Comparison of ENCODE assay signal across 18 cellular contexts in the genomic region with DNA sequence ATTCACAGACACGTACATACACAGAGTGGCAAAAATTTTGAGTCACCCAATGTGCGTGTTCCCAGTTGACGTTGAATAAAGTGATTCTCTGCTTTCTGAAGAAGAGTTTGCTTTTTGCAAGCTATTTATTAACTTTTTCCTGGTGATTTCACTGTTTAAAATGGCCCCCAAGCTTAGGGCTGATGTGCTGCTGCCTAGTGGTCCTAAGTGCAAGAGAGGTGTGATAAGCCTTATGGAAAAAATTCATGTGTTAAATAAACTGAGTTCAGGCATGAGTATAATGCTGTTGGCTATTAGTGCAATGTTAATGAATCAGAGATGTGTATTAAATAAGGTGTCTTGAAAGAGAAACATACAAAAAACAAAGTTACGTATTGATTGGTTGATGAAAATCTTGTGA. TPM values are rescaled to one million over a fixed set of nuclear protein-coding genes. Genes with fewer than 3 reads are reported as not detected.
DNase-seq lines count a peak whose midpoint lies in the region; ATAC-seq lines count a peak whose summit lies in the region.
"Had no signal": no experiment of that assay in that cellular context is flagged by ENCODE, and none has a peak within 500 bp of the region (broad histone marks: within the 10 kb centered on the region; RNA-seq: fewer than 3 reads in every experiment).

No MANE protein-coding gene starts in this region.

- no peak overlapping the region for H3K4me3 Mint-ChIP-seq in stimulated activated naive CD8-positive, alpha-beta T cell treated with anti-CD3 and anti-CD28 coated beads, Interleukin-15, amount 100 ng/mL, for 72 hours
- no peak overlapping the region for H3K4me3 Mint-ChIP-seq in memory B cell
- H3K4me3 Mint-ChIP-seq: CD4-positive, CD25-positive, alpha-beta regulatory T cell; GM23338; HFFc6 had no signal

- peak; percentile 63 for ATAC-seq in stimulated activated naive CD8-positive, alpha-beta T cell treated with anti-CD3 and anti-CD28 coated beads, Interleukin-15, Interleukin-2, amounts not matched to agents 100 U/mL and 50 U/mL, for 24 hours
- no peak for ATAC-seq in stimulated activated naive CD8-positive, alpha-beta T cell treated with anti-CD3 and anti-CD28 coated beads, Interleukin-15, amount 100 ng/mL, for 72 hours
- ATAC-seq in memory B cell (ENCODE audit: low read depth) (no peak), GM19395 (IDR thresholded peaks at IDR 0.05; ENCODE audit: unreplicated experiment) (no peak)
- ATAC-seq: GM23338, HCT116 had no signal

- peaks cover 43% of the 10 kb centered on the region for H3K4me1 Mint-ChIP-seq in stimulated activated naive CD8-positive, alpha-beta T cell treated with anti-CD3 and anti-CD28 coated beads, Interleukin-15, amount 100 ng/mL, for 72 hours
- peaks cover 35% of the 10 kb centered on the region for H3K4me1 Mint-ChIP-seq in memory B cell

- H3K36me3 Mint-ChIP-seq in memory B cell = no peaks in the 10 kb centered on the region
- H3K36me3 Mint-ChIP-seq: CD4-positive, CD25-positive, alpha-beta regulatory T cell; IgD-negative memory B cell had no signal

- no peak overlapping the region for H3K27ac Mint-ChIP-seq in stimulated activated naive CD8-positive, alpha-beta T cell treated with anti-CD3 and anti-CD28 coated beads, Interleukin-15, amount 100 ng/mL, for 72 hours
- peak overlapping the region; percentile 30 for H3K27ac Mint-ChIP-seq in memory B cell
- H3K27ac Mint-ChIP-seq: GM23338, HFFc6 had no signal

- DNase-seq in stimulated activated naive CD8-positive, alpha-beta T cell treated with anti-CD3 and anti-CD28 coated beads, Interleukin-15, Interleukin-2, amounts not matched to agents 100 U/mL and 50 U/mL, for 24 hours = no peak
- no peak for DNase-seq in stimulated activated naive CD8-positive, alpha-beta T cell treated with anti-CD3 and anti-CD28 coated beads, Interleukin-15, amount 100 ng/mL, for 72 hours
- DNase-seq in kidney tubule cell (ENCODE audit: low spot score) = peak; percentile 41
- no peak for DNase-seq in memory B cell (ENCODE audit: low spot score in 2 of 2)
- no peak for DNase-seq in NCI-H1436 (lab: John Stamatoyannopoulos, UW)
- no peak for DNase-seq in A172 (ENCODE audit: low spot score)
- DNase-seq: 8988T; BE2C; C1 segment of cervical spinal cord; CD4-positive, CD25-positive, alpha-beta regulatory T cell; CD8-positive, alpha-beta memory T cell; COR-L47; DMS 273 treated with DMSO at 0.1 percent for 48 hours; HFFc6 had no signal

- H3K27me3 Mint-ChIP-seq in stimulated activated naive CD8-positive, alpha-beta T cell treated with anti-CD3 and anti-CD28 coated beads, Interleukin-15, amount 100 ng/mL, for 72 hours = no peaks in the 10 kb centered on the region
- no peaks in the 10 kb centered on the region for H3K27me3 Mint-ChIP-seq in memory B cell
- H3K27me3 Mint-ChIP-seq: CD4-positive, CD25-positive, alpha-beta regulatory T cell; IgD-negative memory B cell had no signal

- no peaks in the 10 kb centered on the region for H3K9me3 Mint-ChIP-seq in stimulated activated naive CD8-positive, alpha-beta T cell treated with anti-CD3 and anti-CD28 coated beads, Interleukin-15, amount 100 ng/mL, for 72 hours
- no peaks in the 10 kb centered on the region for H3K9me3 Mint-ChIP-seq in memory B cell
- H3K9me3 Mint-ChIP-seq: CD8-positive, alpha-beta memory T cell; GM23338; HFFc6; IgD-negative memory B cell had no signal

RNA-seq across cellular contexts. Expression of a gene that starts 16.9 kb away (rescaled TPM):
- total RNA-seq in A172 (2014; rRNA removed; shearing (Covaris generic)) = 65.5 and 77.0 TPM in 2 replicates
